8 cellular contexts compared by ENCODE assay signal in genomic region chr1:119712342-119713038, GRCh38. TPM values are rescaled to one million over a fixed set of nuclear protein-coding genes. Genes with fewer than 3 reads are reported as not detected.
DNase-seq lines count a peak whose midpoint lies in the region; ATAC-seq and TF ChIP-seq lines count a peak whose summit lies in the region.

No MANE protein-coding gene starts in this region.

- DNase-seq in Kasumi-1 (lab: John Stamatoyannopoulos, UW) (peak; percentile 87 to 88), RWPE1 (ENCODE audit: low spot score) (peak; percentile 87), ascending aorta (ENCODE audit: low spot score in 2 of 2) (peak; percentile 35 to 92), iPS DF 19.7 (ENCODE audit: low read depth, low spot score) (peak; percentile 50), sciatic nerve (ENCODE audit: low spot score) (peak; percentile 87)

- H3K4me3 ChIP-seq in ACC112 (ENCODE audit: low read depth, low read length) (peak overlapping the region; percentile 93), ascending aorta (peak overlapping the region; percentile 64 to 81)

- CTCF ChIA-PET in RWPE1 (lab: Yijun Ruan, JAX): interaction anchor here (0.5 to 1.1 kb wide), 4 partner anchors 25 to 200 kb away, joined by 3 to 5 read pairs (median 4); no protein-coding TSS in a partner anchor

- peak overlapping the region; percentile 95 for H2AFZ ChIP-seq in ACC112 (ENCODE audit: low read length, unreplicated experiment)

- no peaks in the 10 kb centered on the region for H3K9me3 ChIP-seq in ascending aorta

- H3K27ac ChIP-seq in ACC112 (ENCODE audit: low read depth, low read length) (no peak overlapping the region), RWPE1 (peak overlapping the region; percentile 93), ascending aorta (peak overlapping the region; percentile 86 to 87)

- intact Hi-C loops in ascending aorta (cut with DNase I) (loop anchor here (2.0 to 5.0 kb wide), 2 partner anchors 28 to 80 kb away; no protein-coding TSS in a partner anchor), sciatic nerve (cut with DNase I) (no loop called here)

- POLR2A ChIA-PET in RWPE1 (lab: Yijun Ruan, JAX; ENCODE audit: low non-redundant PET): interaction anchor here (1.1 kb wide), 1 partner anchor 17 kb away, joined by 3 read pairs; no protein-coding TSS in a partner anchor

- H3K4me1 ChIP-seq in ACC112 (ENCODE audit: control insufficient read depth, insufficient read depth, low read length, unreplicated experiment) (peaks cover 13% of the 10 kb centered on the region), ascending aorta (peaks cover 0 to 19% of the 10 kb centered on the region in 2 donors)

- TF ChIP-seq CTCF in RWPE1 (conservative IDR thresholded peaks at IDR 0.05; ENCODE audit: low read depth) (no peak), ascending aorta (IDR thresholded peaks at IDR 0.05) (no peak)

- H3K27me3 ChIP-seq in ACC112 (ENCODE audit: insufficient read depth, low read length) (peaks cover 9% of the 10 kb centered on the region), ascending aorta (no peaks in the 10 kb centered on the region)

- H3K36me3 ChIP-seq in ACC112 (ENCODE audit: insufficient read depth, low read length) (no peaks in the 10 kb centered on the region), ascending aorta (no peaks in the 10 kb centered on the region)

- peak; percentile 44 for ATAC-seq in GM18909 (IDR thresholded peaks at IDR 0.05; ENCODE audit: poor library complexity, unreplicated experiment)
- peak; percentile 94 for ATAC-seq in sciatic nerve
- ATAC-seq in GM21423 (IDR thresholded peaks at IDR 0.05; ENCODE audit: unreplicated experiment): no peak

- peaks cover 35% of the 10 kb centered on the region for H3K79me2 ChIP-seq in ACC112 (ENCODE audit: control insufficient read depth, insufficient read depth, low read length, unreplicated experiment)

RNA-seq across cellular contexts. Expression of gene PHGDH, which starts 0.8 kb away (rescaled TPM):
- total RNA-seq in ascending aorta: 61.7 TPM
- 60.0 TPM for total RNA-seq in sciatic nerve

RNA-seq across cellular contexts. Expression of gene HMGCS2, which starts 56.2 kb away (rescaled TPM):
- total RNA-seq in ascending aorta (6.8 TPM), sciatic nerve (not detected)
